Comparison of ENCODE assay signal across 8 cellular contexts in genomic region chr14:23286020-23286903, GRCh38. TPM values are rescaled to one million over a fixed set of nuclear protein-coding genes. Genes with fewer than 3 reads are reported as not detected.
DNase-seq lines count a peak whose midpoint lies in the region; ATAC-seq, FAIRE-seq and TF ChIP-seq lines count a peak whose summit lies in the region.

TSS of gene HOMEZ (minus strand) at chr14:23286132. CDS start at chr14:23285952, 180 bp downstream.

- H3K4me1 Mint-ChIP-seq in T-cell: peaks cover 29 to 37% (median 30%) of the 10 kb centered on the region in 3 donors
- peaks cover 8% of the 10 kb centered on the region for H3K4me1 Mint-ChIP-seq in progenitor cell of endocrine pancreas (ENCODE audit: low read depth)

- TF ChIP-seq POLR2A in GM12891 (IDR thresholded peaks at IDR 0.05; ENCODE audit: low read depth, low read length) (no peak), adrenal gland (IDR thresholded peaks at IDR 0.05) (peak; percentile 59 to 91)

- ATAC-seq in HG02840 (IDR thresholded peaks at IDR 0.05; ENCODE audit: low FRiP score, unreplicated experiment) (peak; percentile 98), T-cell (replicated peaks in 1 of 4) (peak; percentile 97 to 99 (median 98)), heart right ventricle (peak; percentile 98 to 100 (median 99))

- peaks cover 12 to 21% of the 10 kb centered on the region in 2 donors for H3K4me1 ChIP-seq in adrenal gland (replicated peaks in 1 of 2)
- peaks cover 0 to 29% (median 22%) of the 10 kb centered on the region in 9 donors for H3K4me1 ChIP-seq in heart right ventricle
- no peaks in the 10 kb centered on the region for H3K4me1 ChIP-seq in urinary bladder (ENCODE audit: insufficient read depth)

- intact Hi-C loops in adrenal gland (cut with DNase I) (no loop called here), heart right ventricle (cut with DNase I) (loop anchor here in 6 of 10 donors (1.0 to 2.0 kb wide), 2 partner anchors 14 to 15 kb away; no protein-coding TSS in a partner anchor)

- no peaks in the 10 kb centered on the region for H3K27me3 Mint-ChIP-seq in T-cell
- H3K27me3 Mint-ChIP-seq in progenitor cell of endocrine pancreas: no peaks in the 10 kb centered on the region

- POLR2A ChIA-PET in T-cell (lab: Charles Lee): interaction anchor here (0.6 to 1.2 kb wide), 5 partner anchors 14 to 248 kb away, joined by 3 to 7 read pairs (median 4); partner anchors contain the start of gene PABPN1 (in 1 of the 2)

- H3K36me3 ChIP-seq in adrenal gland (replicated peaks in 1 of 2) (no peaks in the 10 kb centered on the region), heart right ventricle (peaks cover 0 to 12% (median 0%) of the 10 kb centered on the region in 9 donors), urinary bladder (ENCODE audit: insufficient read depth) (peaks cover 2% of the 10 kb centered on the region)

- peak within 1 kb of the TSS; percentile 94 to 98 for H3K27ac Mint-ChIP-seq in T-cell
- peak within 1 kb of the TSS; percentile 100 for H3K27ac Mint-ChIP-seq in progenitor cell of endocrine pancreas

- WGBS in adrenal gland, 4 donors: 0 to 4% (median 1%) methylated on average over 12 to 53 of the region's 53 CpGs
- 1% methylated on average over 53 of the region's 53 CpGs for WGBS in heart right ventricle, 2 donors
- WGBS in urinary bladder: under 1% methylated on average over 53 of the region's 53 CpGs

- H3K9me3 Mint-ChIP-seq in T-cell (no peaks in the 10 kb centered on the region), progenitor cell of endocrine pancreas (ENCODE audit: low read depth) (no peaks in the 10 kb centered on the region)

- TF ChIP-seq CTCF in adrenal gland (IDR thresholded peaks at IDR 0.05): peak in 1 of 6 experiments; percentile 18
- TF ChIP-seq CTCF in heart right ventricle (IDR thresholded peaks at IDR 0.05): peak in 7 of 9 donors; percentile 12 to 59 (median 39)
- peak; percentile 15 for TF ChIP-seq CTCF in progenitor cell of endocrine pancreas (IDR thresholded peaks at IDR 0.05; ENCODE audit: unreplicated experiment)

- CTCF ChIA-PET in T-cell (lab: Charles Lee): interaction anchor here (0.5 to 2.0 kb wide), 13 partner anchors 8 to 189 kb away, joined by 3 to 11 read pairs (median 4); partner anchors contain the start of genes PABPN1 (in 1 of the 2) and PPP1R3E (in 1 of the 2)

- H3K27ac ChIP-seq in adrenal gland (peak within 1 kb of the TSS; percentile 76 to 92 (median 88)), heart right ventricle (peak within 1 kb of the TSS; percentile 77 to 97 (median 94)), urinary bladder (ENCODE audit: low read depth) (peak within 1 kb of the TSS; percentile 97)

- H3K36me3 Mint-ChIP-seq in T-cell (no peaks in the 10 kb centered on the region), progenitor cell of endocrine pancreas (ENCODE audit: insufficient read depth) (no peaks in the 10 kb centered on the region)

- peak; percentile 99 for FAIRE-seq in GM12891 (lab: Jason Lieb, UNC)

- peak; percentile 95 for DNase-seq in GM12891 (ENCODE audit: insufficient read length, low spot score)
- peak; percentile 96 for DNase-seq in NCI-H1436 treated with DMSO at 0.1 percent for 48 hours (lab: John Stamatoyannopoulos, UW)
- peak; percentile 91 to 98 (median 95) for DNase-seq in T-cell
- peak; percentile 98 to 100 (median 99) for DNase-seq in adrenal gland
- DNase-seq in heart right ventricle: peak; percentile 99
- DNase-seq in progenitor cell of endocrine pancreas (ENCODE audit: low spot score, unreplicated experiment): peak; percentile 97

- H3K27me3 ChIP-seq in adrenal gland: peaks cover 5% of the 10 kb centered on the region
- no peaks in the 10 kb centered on the region for H3K27me3 ChIP-seq in heart right ventricle

- H3K9me3 ChIP-seq in adrenal gland (replicated peaks in 1 of 3): no peaks in the 10 kb centered on the region
- no peaks in the 10 kb centered on the region for H3K9me3 ChIP-seq in heart right ventricle

- peak within 1 kb of the TSS; percentile 94 to 97 (median 96) for H3K4me3 Mint-ChIP-seq in T-cell
- peak within 1 kb of the TSS; percentile 87 for H3K4me3 Mint-ChIP-seq in progenitor cell of endocrine pancreas (ENCODE audit: low read depth)

- H3K4me3 ChIP-seq in adrenal gland: peak within 1 kb of the TSS; percentile 33 to 93 (median 69)
- H3K4me3 ChIP-seq in heart right ventricle: peak within 1 kb of the TSS; percentile 67 to 95 (median 90)
- peak within 1 kb of the TSS; percentile 91 for H3K4me3 ChIP-seq in urinary bladder (ENCODE audit: low read depth, low read length)

TF ChIP-seq in GM12891, 5 proteins besides CTCF, POLR2A, EP300 and RAD21:
- TF ChIP-seq SPI1 (IDR thresholded peaks at IDR 0.05; ENCODE audit: low read depth, low read length) (no peak), TAF1 (IDR thresholded peaks at IDR 0.05; ENCODE audit: low read depth, low read length) (0 out of 2 replicates have a peak, but pooled peaks have one; percentile 21), POLR2AphosphoS5 (IDR thresholded peaks at IDR 0.05; ENCODE audit: low read depth, low read length) (peak; percentile 36; the same call in 1 of the 2 replicates), POU2F2 (IDR thresholded peaks at IDR 0.05; ENCODE audit: low read depth, low read length) (no peak), PAX5 (IDR thresholded peaks at IDR 0.05; ENCODE audit: insufficient read depth, low read length, severe bottlenecking) (no peak)

RNA-seq across cellular contexts. Expression of gene HOMEZ, which starts in this region (rescaled TPM):
- polyA plus RNA-seq in GM12891 (2012; ENCODE audit: low read depth, missing spikeins): 6.5 TPM
- 10 to 100 TPM in 3 of 5 donors, 1 to 10 TPM in 2; 6.2 to 17.5 (median 15.1) TPM for total RNA-seq in T-cell
- 10 to 100 TPM in 4 of 8 donors, 1 to 10 TPM in 4; 4.7 to 14.8 (median 10.2) TPM for total RNA-seq in adrenal gland
- 10 to 100 TPM in 1 of 3 donors, 1 to 10 TPM in 2; 4.5 to 15.0 (median 4.8) TPM for polyA plus RNA-seq in adrenal gland
- total RNA-seq in heart right ventricle: 10 to 100 TPM in 4 of 10 donors, 1 to 10 TPM in 6; 5.7 to 13.4 (median 9.5) TPM
- polyA plus RNA-seq in heart right ventricle: 1 to 10 TPM; 7.0 to 7.3 TPM
- 21.1 and 22.5 TPM in 2 replicates for total RNA-seq in progenitor cell of endocrine pancreas
- total RNA-seq in urinary bladder: 7.9 TPM
- 12.4 TPM for polyA plus RNA-seq in urinary bladder

Comparison
In these comparisons a context has a peak if more than half of its experiments do, and no peak if none do; other contexts are left out.
1. Peak in every context shown above with its lines: DNase-seq, ATAC-seq, H3K4me3 ChIP-seq and H3K27ac ChIP-seq.
2. intact Hi-C loops: an anchor here in heart right ventricle (1.0 to 2.0 kb wide); none called in adrenal gland.